13 cellular contexts compared by ENCODE assay signal in the genomic region with DNA sequence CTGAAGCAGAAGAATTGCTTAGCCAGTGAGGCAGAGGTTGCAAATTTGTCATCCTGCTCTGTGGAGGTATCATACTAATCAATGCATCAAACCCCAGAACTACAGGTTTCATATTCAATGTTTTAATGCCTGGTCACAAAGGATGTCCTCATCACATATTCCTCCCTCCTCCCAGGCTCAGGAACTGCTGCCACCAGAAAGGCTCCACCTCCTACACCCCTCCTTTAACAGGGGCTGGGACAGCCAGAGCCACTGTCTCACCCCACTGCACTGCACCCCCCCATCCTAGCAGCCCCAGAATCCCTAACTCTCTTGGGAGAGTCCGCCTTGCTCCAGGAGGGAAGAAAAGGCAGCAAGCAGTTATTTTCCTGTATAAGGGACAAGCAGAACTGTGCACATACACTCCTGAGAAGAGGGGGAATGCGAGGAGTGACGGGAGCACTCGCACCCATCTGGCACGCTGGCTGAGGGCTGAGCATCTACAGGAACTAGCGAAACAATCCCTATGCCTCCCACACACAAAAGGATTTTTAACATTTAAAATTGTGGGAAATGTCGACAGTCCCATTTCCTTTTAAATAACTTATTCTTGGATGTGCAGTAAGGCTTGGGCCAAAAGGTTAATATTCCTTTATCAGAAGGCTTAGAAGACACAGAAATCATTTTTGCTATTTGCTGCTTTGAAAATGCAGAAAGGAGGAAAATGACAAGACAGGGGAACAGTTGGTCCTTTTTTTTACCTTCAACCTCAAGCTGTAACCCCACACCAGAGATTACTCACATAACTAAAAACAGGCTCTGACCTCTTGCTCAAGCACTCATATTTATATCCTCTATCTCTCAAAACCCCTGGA. TPM values are rescaled to one million over a fixed set of nuclear protein-coding genes. Genes with fewer than 3 reads are reported as not detected.
DNase-seq lines count a peak whose midpoint lies in the region; ATAC-seq and TF ChIP-seq lines count a peak whose summit lies in the region.
"Had no signal": no experiment of that assay in that cellular context is flagged by ENCODE, and none has a peak within 500 bp of the region (broad histone marks: within the 10 kb centered on the region; RNA-seq: fewer than 3 reads in every experiment).

No MANE protein-coding gene starts in this region.

- H3K36me3 Mint-ChIP-seq in H9 (ENCODE audit: insufficient read depth in 1 of 3, low read depth in 3 of 3) = peaks cover 9 to 16% (median 10%) of the 10 kb centered on the region in 3 experiments
- H3K36me3 Mint-ChIP-seq in glutamatergic neuron (ENCODE audit: unreplicated experiment) = no peaks in the 10 kb centered on the region

- H3K4me2 ChIP-seq in H9 (ENCODE audit: insufficient read depth, insufficient read length, low read length) = no peak overlapping the region

- H3K9me3 ChIP-seq in AG04450 (ENCODE audit: control insufficient read depth, insufficient read depth, low read length) (no peaks in the 10 kb centered on the region), H9 (ENCODE audit: control insufficient read depth, low read depth, low read length) (peaks cover under 1% of the 10 kb centered on the region)

- H3K4me3 ChIP-seq in AG04450 (ENCODE audit: low read depth, low read length) = no peak overlapping the region

- no peak overlapping the region for H3K4ac ChIP-seq in H9 (ENCODE audit: low read depth, low read length)

- H2BK20ac ChIP-seq in H9 (ENCODE audit: low read depth, low read length, poor library complexity, severe bottlenecking) = no peak overlapping the region

- no peak overlapping the region for H2AFZ ChIP-seq in H9 (ENCODE audit: low read length)

- CTCF ChIA-PET in AG04450 (lab: Charles Lee) = no interaction called here

- DNase-seq in AG04450 (ENCODE audit: low read depth, low spot score) (no peak), H9 (no peak), OCI-M1 (lab: John Stamatoyannopoulos, UW) (peak; percentile 9), glutamatergic neuron (peak; percentile 17), SHP77 (lab: John Stamatoyannopoulos, UW) (no peak), superior temporal gyrus (ENCODE audit: extremely low spot score) (no peak)
- DNase-seq: activated naive CD4-positive, alpha-beta T cell; NCI-H2081; stimulated activated naive CD4-positive, alpha-beta T cell treated with Interleukin-2 at 50 U/mL for 16 hours had no signal

- H2BK120ac ChIP-seq in H9 (ENCODE audit: low read depth, low read length, poor library complexity, severe bottlenecking) = no peak overlapping the region

- H3K9me3 Mint-ChIP-seq in H9 (peaks cover 46 to 68% of the 10 kb centered on the region in 2 experiments), glutamatergic neuron (ENCODE audit: unreplicated experiment) (no peaks in the 10 kb centered on the region)

- WGBS in H9 (ENCODE audit: extremely low coverage, insufficient read length, low lambda C conversion rate) = no CpG with 5 or more reads among the region's 7 CpGs

- H3K18ac ChIP-seq in H9 (ENCODE audit: insufficient read length, low read depth, low read length) = no peak overlapping the region

- peak overlapping the region in 2 of 3 experiments; percentile 28 to 30; a peak in 4 of 7 replicates for H3K27ac Mint-ChIP-seq in H9
- peak overlapping the region; percentile 86 for H3K27ac Mint-ChIP-seq in glutamatergic neuron (ENCODE audit: unreplicated experiment)

- H4K20me1 ChIP-seq in H9 (ENCODE audit: control insufficient read depth, insufficient read depth, insufficient read length) = no peaks in the 10 kb centered on the region

- H3K79me1 ChIP-seq in H9 (ENCODE audit: insufficient read depth, low read depth, low read length, poor library complexity, severe bottlenecking) = no peaks in the 10 kb centered on the region

- H3K27me3 Mint-ChIP-seq in H9 (ENCODE audit: low read depth) (no peaks in the 10 kb centered on the region), glutamatergic neuron (ENCODE audit: unreplicated experiment) (no peaks in the 10 kb centered on the region)

- POLR2A ChIA-PET in AG04450 (lab: Yijun Ruan, JAX) = no interaction called here

- H3K27me3 ChIP-seq in AG04450 (ENCODE audit: control insufficient read depth, insufficient read depth, low read length) (no peaks in the 10 kb centered on the region), H9 (ENCODE audit: insufficient read depth, low read length) (no peaks in the 10 kb centered on the region)

- no peak overlapping the region for H3K9ac ChIP-seq in H9 (ENCODE audit: extremely low read depth, insufficient read length, low read length)

- peaks cover 2% of the 10 kb centered on the region; the same call in 1 of the 2 replicates for H3K79me2 ChIP-seq in H9 (ENCODE audit: insufficient read depth, low read length)

- H4K5ac ChIP-seq in H9 (ENCODE audit: insufficient read length, low read depth, low read length) = no peak overlapping the region

- H3K4me3 Mint-ChIP-seq in H9 (peak overlapping the region in 1 of 2 experiments; percentile 24; a peak in 1 of 5 replicates), glutamatergic neuron (ENCODE audit: unreplicated experiment) (peak overlapping the region; percentile 38)

- no peak overlapping the region for H4K91ac ChIP-seq in H9 (ENCODE audit: insufficient read length, low read depth, low read length)

- H3T11ph ChIP-seq in H9 (ENCODE audit: low read length) = no peak overlapping the region

- H4K8ac ChIP-seq in H9 (replicated peaks; ENCODE audit: insufficient read length, low read depth, low read length) = no peak overlapping the region

- H3K23ac ChIP-seq in H9 (ENCODE audit: insufficient read length, low read depth, low read length) = no peak overlapping the region

- peaks cover 10% of the 10 kb centered on the region; the same call in 1 of the 2 replicates for H3K4me1 ChIP-seq in H9 (ENCODE audit: insufficient read depth, low read length)

- ATAC-seq in GM19023 (IDR thresholded peaks at IDR 0.05; ENCODE audit: unreplicated experiment) = no peak
- no peak for ATAC-seq in GM19395 (IDR thresholded peaks at IDR 0.05; ENCODE audit: unreplicated experiment)
- ATAC-seq: activated CD4-positive, CD25-positive, alpha-beta regulatory T cell treated with anti-CD3 and anti-CD28 coated beads, Interleukin-2, amount 50 U/mL, for 24 hours had no signal

- TF ChIP-seq CTCF in AG04450 (IDR thresholded peaks at IDR 0.05; ENCODE audit: low read depth, low read length) = no peak
- no peak for TF ChIP-seq CTCF in H9 (conservative IDR thresholded peaks at IDR 0.05)
- no peak for TF ChIP-seq CTCF in glutamatergic neuron (IDR thresholded peaks at IDR 0.05; ENCODE audit: partially characterized antibody, unreplicated experiment)

- no peak overlapping the region for H2BK15ac ChIP-seq in H9 (ENCODE audit: low read depth, low read length)

- no peak overlapping the region for H2BK5ac ChIP-seq in H9 (ENCODE audit: insufficient read length, low read length)

- H2AK5ac ChIP-seq in H9 (ENCODE audit: insufficient read length, low read length) = no peak overlapping the region

- no peaks in the 10 kb centered on the region for H3K23me2 ChIP-seq in H9 (ENCODE audit: insufficient read length, low read depth, low read length, poor library complexity, severe bottlenecking)

- no peak overlapping the region for H3K14ac ChIP-seq in H9 (ENCODE audit: insufficient read depth, low read length)

- H3K56ac ChIP-seq in H9 (ENCODE audit: insufficient read length, low read depth, low read length) = no peak overlapping the region

- H3K27ac ChIP-seq in AG04450 (ENCODE audit: low read depth, low read length) (peak overlapping the region; percentile 39), H9 (ENCODE audit: insufficient read length, low read depth, low read length) (no peak overlapping the region)
- H3K27ac ChIP-seq: C4-2B had no signal

- peaks cover 32 to 36% of the 10 kb centered on the region in 2 experiments for H3K4me1 Mint-ChIP-seq in H9
- peaks cover 9% of the 10 kb centered on the region for H3K4me1 Mint-ChIP-seq in glutamatergic neuron (ENCODE audit: low read depth, unreplicated experiment)

- H2BK12ac ChIP-seq in H9 (ENCODE audit: insufficient read length, low read depth, low read length) = no peak overlapping the region

RNA-seq across cellular contexts. Expression of a gene that starts 27.8 kb away (rescaled TPM):
- polyA plus RNA-seq in AG04450 (2011; rRNA removed) = 52.4 and 55.4 TPM in 2 replicates
- 42.4 and 48.7 TPM in 2 replicates for polyA minus RNA-seq in AG04450 (2011; rRNA and poly(A)+ RNA removed)
- total RNA-seq in H9 (2021) = 7.2 and 7.3 TPM in 2 replicates
- 49.9 TPM for total RNA-seq in glutamatergic neuron (ENCODE audit: unreplicated experiment)

Comparison
In these comparisons a context has a peak if more than half of its experiments do, and no peak if none do; other contexts are left out.
1. DNase-seq: peak in OCI-M1 (single experiment) and glutamatergic neuron (single experiment); none in AG04450 (single experiment), H9 (single experiment), SHP77 (0 of 2) and superior temporal gyrus (single experiment).